8 cellular contexts compared by ENCODE assay signal in the genomic region with DNA sequence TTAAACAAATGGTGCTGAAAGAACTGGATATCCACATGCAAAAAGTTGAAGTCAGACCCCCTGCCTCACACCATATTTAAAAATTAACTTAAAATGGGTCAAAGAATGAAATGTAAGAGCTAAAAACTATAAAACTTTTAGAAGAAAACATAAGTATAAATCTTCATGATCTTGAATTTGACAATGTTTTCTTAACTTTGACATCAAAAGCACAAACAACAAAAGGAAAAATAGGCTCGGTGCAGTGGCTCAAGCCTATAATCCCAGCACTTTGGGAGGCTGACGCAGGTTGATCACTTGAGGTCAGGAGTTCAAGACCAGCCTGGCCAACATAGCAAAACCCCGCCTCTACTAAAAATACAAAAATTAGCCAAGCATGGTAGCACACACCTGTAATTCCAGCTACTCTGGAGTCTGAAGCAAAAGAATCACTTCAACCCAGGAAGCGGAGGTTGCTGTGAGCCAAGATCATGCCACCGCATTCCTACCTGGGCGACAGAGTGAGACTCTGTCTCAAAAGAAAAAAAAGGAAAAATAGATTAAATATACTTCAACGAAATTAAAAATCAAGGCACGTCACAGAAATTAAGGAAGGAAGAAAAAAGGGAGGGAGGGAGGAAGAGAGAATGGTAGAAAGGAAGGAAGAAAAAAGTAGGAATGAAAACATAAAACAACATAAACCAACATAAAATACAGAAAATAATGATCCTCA. TPM values are rescaled to one million over a fixed set of nuclear protein-coding genes. Genes with fewer than 3 reads are reported as not detected.
DNase-seq lines count a peak whose midpoint lies in the region; ATAC-seq, FAIRE-seq and TF ChIP-seq lines count a peak whose summit lies in the region.

No MANE protein-coding gene starts in this region.

- no peak overlapping the region for H3K4me3 ChIP-seq in CD8-positive, alpha-beta T cell (ENCODE audit: low read depth, low read length)
- peak overlapping the region; percentile 85 for H3K4me3 ChIP-seq in OCI-LY7 (ENCODE audit: low read depth, low read length, poor library complexity, severe bottlenecking)
- H3K4me3 ChIP-seq in effector memory CD4-positive, alpha-beta T cell (ENCODE audit: insufficient read depth, low read depth, low read length, poor library complexity, severe bottlenecking), result no peak overlapping the region
- peak overlapping the region; percentile 75 for H3K4me3 ChIP-seq in neuron (ENCODE audit: low read length)

- no peaks in the 10 kb centered on the region for H3K27me3 Mint-ChIP-seq in CD8-positive, alpha-beta T cell (ENCODE audit: low read depth)

- H3K27me3 ChIP-seq in CD8-positive, alpha-beta T cell (ENCODE audit: insufficient read depth, low read length), result no peaks in the 10 kb centered on the region
- H3K27me3 ChIP-seq in effector memory CD4-positive, alpha-beta T cell (replicated peaks; ENCODE audit: control insufficient read depth, insufficient read depth, low read length, poor library complexity, severe bottlenecking), result no peaks in the 10 kb centered on the region
- H3K27me3 ChIP-seq in neuron (ENCODE audit: insufficient read depth, low read length), result no peaks in the 10 kb centered on the region

- no peaks in the 10 kb centered on the region for H3K79me2 ChIP-seq in OCI-LY7 (ENCODE audit: insufficient read depth, low read depth, low read length)

- H3K27ac Mint-ChIP-seq in CD8-positive, alpha-beta T cell, result peak overlapping the region; percentile 94

- H4K20me1 ChIP-seq in OCI-LY7 (ENCODE audit: insufficient read depth, low read length), result no peaks in the 10 kb centered on the region

- H3K9me2 ChIP-seq in OCI-LY7 (ENCODE audit: insufficient read depth, low read length), result no peaks in the 10 kb centered on the region

- no peak overlapping the region for H3K27ac ChIP-seq in CD8-positive, alpha-beta T cell (ENCODE audit: low read depth, low read length)
- H3K27ac ChIP-seq in OCI-LY7 (ENCODE audit: low read depth, low read length, poor library complexity, severe bottlenecking), result no peak overlapping the region
- H3K27ac ChIP-seq in effector memory CD4-positive, alpha-beta T cell (ENCODE audit: insufficient read depth, low read length, poor library complexity, severe bottlenecking), result peak overlapping the region; percentile 97

- H3K9me3 Mint-ChIP-seq in CD8-positive, alpha-beta T cell, result no peaks in the 10 kb centered on the region

- peak overlapping the region; percentile 99; the same call in 1 of the 2 replicates for H3K4me2 ChIP-seq in OCI-LY7 (ENCODE audit: low read length)

- peaks cover 25% of the 10 kb centered on the region for H3K36me3 Mint-ChIP-seq in CD8-positive, alpha-beta T cell

- no peaks in the 10 kb centered on the region for H3K9me3 ChIP-seq in CD8-positive, alpha-beta T cell (ENCODE audit: low read length)
- H3K9me3 ChIP-seq in OCI-LY7 (ENCODE audit: low read length) (no peaks in the 10 kb centered on the region), neuron (ENCODE audit: low read length) (no peaks in the 10 kb centered on the region)
- H3K9me3 ChIP-seq in effector memory CD4-positive, alpha-beta T cell (ENCODE audit: control insufficient read depth, low read length), result no peaks in the 10 kb centered on the region

- peak overlapping the region; percentile 96 for H3K4me3 Mint-ChIP-seq in CD8-positive, alpha-beta T cell

- CTCF ChIA-PET in CD8-positive, alpha-beta T cell (lab: Charles Lee), result interaction anchor here (1.0 to 2.8 kb wide), 7 partner anchors 16 to 148 kb away, joined by 3 to 21 read pairs (median 3); no protein-coding TSS in a partner anchor
- CTCF ChIA-PET in OCI-LY7 (lab: Charles Lee; ENCODE audit: unreplicated experiment), result no interaction called here

- no peak overlapping the region for H2AFZ ChIP-seq in OCI-LY7 (ENCODE audit: low read length)
- peak overlapping the region; percentile 100 for H2AFZ ChIP-seq in neuron (ENCODE audit: low read depth, low read length)

- peak in 1 of 7 experiments; percentile 25 for DNase-seq in CD8-positive, alpha-beta T cell
- DNase-seq in OCI-LY7 (ENCODE audit: low spot score) (no peak), urothelium cell line (ENCODE audit: low spot score) (no peak), KG1 (lab: John Stamatoyannopoulos, UW) (no peak), AML-193 (lab: John Stamatoyannopoulos, UW) (no peak)
- DNase-seq in effector memory CD4-positive, alpha-beta T cell, result no peak
- no peak for DNase-seq in stimulated activated CD4-positive, alpha-beta T cell treated with anti-CD3 and anti-CD28 coated beads, Interleukin-4, amount 100 ng/mL, for 24 hours

- POLR2A ChIA-PET in CD8-positive, alpha-beta T cell (lab: Charles Lee), result interaction anchor here (0.6 to 1.6 kb wide), 5 partner anchors 11 to 57 kb away, joined by 3 to 8 read pairs (median 3); a partner anchor contains a TSS
- POLR2A ChIA-PET in OCI-LY7 (lab: Charles Lee), result no interaction called here

- peaks cover 56% of the 10 kb centered on the region for H3K4me1 Mint-ChIP-seq in CD8-positive, alpha-beta T cell (ENCODE audit: low read depth)

- peaks cover 20% of the 10 kb centered on the region for H3K4me1 ChIP-seq in CD8-positive, alpha-beta T cell (ENCODE audit: insufficient read depth, low read length)
- peaks cover 8% of the 10 kb centered on the region for H3K4me1 ChIP-seq in OCI-LY7 (ENCODE audit: insufficient read depth, low read length, poor library complexity, severe bottlenecking)
- peaks cover 12% of the 10 kb centered on the region for H3K4me1 ChIP-seq in effector memory CD4-positive, alpha-beta T cell (ENCODE audit: control insufficient read depth, insufficient read depth, low read length, poor library complexity, severe bottlenecking)
- H3K4me1 ChIP-seq in neuron (ENCODE audit: insufficient read depth, low read length), result peaks cover 12% of the 10 kb centered on the region

- no peaks in the 10 kb centered on the region for H3K36me3 ChIP-seq in CD8-positive, alpha-beta T cell (ENCODE audit: insufficient read depth, low read length)
- no peaks in the 10 kb centered on the region for H3K36me3 ChIP-seq in OCI-LY7 (ENCODE audit: insufficient read depth, low read length)
- H3K36me3 ChIP-seq in effector memory CD4-positive, alpha-beta T cell (ENCODE audit: control insufficient read depth, insufficient read depth, low read length), result no peaks in the 10 kb centered on the region
- no peaks in the 10 kb centered on the region for H3K36me3 ChIP-seq in neuron (ENCODE audit: insufficient read depth, low read length)

- intact Hi-C loops in CD8-positive, alpha-beta T cell (cut with DNase I, micrococcal nuclease), result loop anchor here (2.0 to 5.0 kb wide), 2 partner anchors 36 to 37 kb away; no protein-coding TSS in a partner anchor
- intact Hi-C loops in OCI-LY7 (cut with micrococcal nuclease; ENCODE audit: unreplicated experiment), result loop anchor here (5.0 kb wide), 1 partner anchor 91 kb away; a partner anchor contains a TSS

- TF ChIP-seq CTCF in CD8-positive, alpha-beta T cell (IDR thresholded peaks at IDR 0.05), result no peak
- TF ChIP-seq CTCF in OCI-LY7 (conservative IDR thresholded peaks at IDR 0.05; ENCODE audit: low read length), result no peak

- TSS peak; percentile 49 for BruUV-seq in OCI-LY7 (replicated peaks; lab: Mats Ljungman, UMichigan)

- FAIRE-seq in urothelium cell line (lab: Jason Lieb, UNC), result no peak

- no peak for ATAC-seq in CD8-positive, alpha-beta T cell

RNA-seq across cellular contexts. Expression of a gene that starts 1.5 kb away (rescaled TPM):
- total RNA-seq in CD8-positive, alpha-beta T cell, result 10 to 100 TPM; 14.9 to 16.9 TPM
- 4.5 and 6.0 TPM in 2 replicates for total RNA-seq in OCI-LY7 (2014; rRNA removed; shearing (Covaris generic))
- 21.7 and 22.4 TPM in 2 replicates for total RNA-seq in OCI-LY7 (2022)

RNA-seq across cellular contexts. Expression of a gene that starts 30.8 kb away (rescaled TPM):
- total RNA-seq in CD8-positive, alpha-beta T cell, result 1 to 10 TPM; 6.4 to 6.8 TPM
- 10.1 and 10.4 TPM in 2 replicates for total RNA-seq in OCI-LY7 (2014; rRNA removed; shearing (Covaris generic))
- total RNA-seq in OCI-LY7 (2022), result 14.8 and 15.6 TPM in 2 replicates

RNA-seq across cellular contexts. Expression of a gene that starts 30.9 kb away (rescaled TPM):
- total RNA-seq in CD8-positive, alpha-beta T cell, result 10 to 100 TPM; 17.8 to 19.2 TPM
- total RNA-seq in OCI-LY7 (2014; rRNA removed; shearing (Covaris generic)), result 8.7 and 10.3 TPM in 2 replicates
- total RNA-seq in OCI-LY7 (2022), result 27.6 and 35.7 TPM in 2 replicates

Comparison
In these comparisons a context has a peak if more than half of its experiments do, and no peak if none do; other contexts are left out.
1. H3K4me3 ChIP-seq: peak in OCI-LY7 (single experiment) and neuron (single experiment); none in CD8-positive, alpha-beta T cell (single experiment) and effector memory CD4-positive, alpha-beta T cell (single experiment).